ENCODE assay signal across 21 cellular contexts in genomic region chr13:30382836-30383525, GRCh38. TPM values are rescaled to one million over a fixed set of nuclear protein-coding genes. Genes with fewer than 3 reads are reported as not detected.
A peak's percentile ranks its signal among the peaks of the same experiment; 100 is the strongest.
DNase-seq lines count a peak whose midpoint lies in the region; ATAC-seq and TF ChIP-seq lines count a peak whose summit lies in the region.
"Had no signal": no experiment of that assay in that cellular context is flagged by ENCODE, and none has a peak within 500 bp of the region (broad histone marks: within the 10 kb centered on the region; RNA-seq: fewer than 3 reads in every experiment).

No MANE protein-coding gene starts in this region.

- peak in 1 of 2 donors; percentile 25 for ATAC-seq in activated T-cell treated with anti-CD3 and anti-CD28 coated beads, Interleukin-2, amount 50 U/mL, for 72 hours (replicated peaks in 1 of 2)
- ATAC-seq in activated T-cell treated with anti-CD3 and anti-CD28 coated beads, Interleukin-2, amount 50 U/mL, for 4 hours: no peak
- peak; percentile 39 for ATAC-seq in T-helper 17 cell
- ATAC-seq in HG03045 (IDR thresholded peaks at IDR 0.05; ENCODE audit: unreplicated experiment): no peak
- no peak for ATAC-seq in GM21786 (IDR thresholded peaks at IDR 0.05; ENCODE audit: unreplicated experiment)
- ATAC-seq: lower lobe of right lung, Panc1 had no signal

- no peaks in the 10 kb centered on the region for H3K27me3 Mint-ChIP-seq in activated T-cell treated with anti-CD3 and anti-CD28 coated beads, Interleukin-2, amount 50 U/mL, for 72 hours (ENCODE audit: low read depth)
- H3K27me3 Mint-ChIP-seq in activated T-cell treated with anti-CD3 and anti-CD28 coated beads, Interleukin-2, amount 50 U/mL, for 4 hours (ENCODE audit: low read depth): no peaks in the 10 kb centered on the region
- no peaks in the 10 kb centered on the region for H3K27me3 Mint-ChIP-seq in T-helper 17 cell
- peaks cover 11% of the 10 kb centered on the region for H3K27me3 Mint-ChIP-seq in nephron (ENCODE audit: low read depth)

- no peak for TF ChIP-seq CTCF in nephron (IDR thresholded peaks at IDR 0.05; ENCODE audit: unreplicated experiment in 3 of 3)
- no peak for TF ChIP-seq CTCF in RWPE1 (conservative IDR thresholded peaks at IDR 0.05; ENCODE audit: low read depth)

- H3K27ac ChIP-seq in RWPE1: no peak overlapping the region
- H3K27ac ChIP-seq: lower lobe of right lung had no signal

- no peak overlapping the region for H3K27ac Mint-ChIP-seq in activated T-cell treated with anti-CD3 and anti-CD28 coated beads, Interleukin-2, amount 50 U/mL, for 72 hours
- peak overlapping the region; percentile 45 for H3K27ac Mint-ChIP-seq in T-helper 17 cell
- peak overlapping the region in 2 of 3 experiments; percentile 18 to 25 for H3K27ac Mint-ChIP-seq in nephron
- H3K27ac Mint-ChIP-seq: nephron progenitor cell had no signal

- H3K4me3 ChIP-seq in Jurkat, Clone E6-1 (ENCODE audit: low read length): peak overlapping the region; percentile 5
- H3K4me3 ChIP-seq: lower lobe of right lung had no signal

- H3K4me3 Mint-ChIP-seq in activated T-cell treated with anti-CD3 and anti-CD28 coated beads, Interleukin-2, amount 50 U/mL, for 72 hours: peak overlapping the region; percentile 5 to 28
- no peak overlapping the region for H3K4me3 Mint-ChIP-seq in activated T-cell treated with anti-CD3 and anti-CD28 coated beads, Interleukin-2, amount 50 U/mL, for 4 hours
- H3K4me3 Mint-ChIP-seq in T-helper 17 cell (no peak overlapping the region), nephron (no peak overlapping the region)
- H3K4me3 Mint-ChIP-seq: nephron progenitor cell had no signal

- H3K9me3 Mint-ChIP-seq in activated T-cell treated with anti-CD3 and anti-CD28 coated beads, Interleukin-2, amount 50 U/mL, for 72 hours: no peaks in the 10 kb centered on the region
- H3K9me3 Mint-ChIP-seq in activated T-cell treated with anti-CD3 and anti-CD28 coated beads, Interleukin-2, amount 50 U/mL, for 4 hours: no peaks in the 10 kb centered on the region
- peaks cover 2% of the 10 kb centered on the region for H3K9me3 Mint-ChIP-seq in nephron
- H3K9me3 Mint-ChIP-seq: nephron progenitor cell had no signal

- H3K36me3 Mint-ChIP-seq in activated T-cell treated with anti-CD3 and anti-CD28 coated beads, Interleukin-2, amount 50 U/mL, for 72 hours (ENCODE audit: insufficient read depth in 2 of 2): no peaks in the 10 kb centered on the region
- H3K36me3 Mint-ChIP-seq in activated T-cell treated with anti-CD3 and anti-CD28 coated beads, Interleukin-2, amount 50 U/mL, for 4 hours (ENCODE audit: insufficient read depth): no peaks in the 10 kb centered on the region
- H3K36me3 Mint-ChIP-seq in T-helper 17 cell (ENCODE audit: low read depth): peaks cover 2% of the 10 kb centered on the region
- no peaks in the 10 kb centered on the region for H3K36me3 Mint-ChIP-seq in nephron (ENCODE audit: low read depth)

- CTCF ChIA-PET in RWPE1 (lab: Yijun Ruan, JAX): interaction anchor here (0.5 kb wide), 1 partner anchor 47 kb away, joined by 3 read pairs; no protein-coding TSS in a partner anchor

- H3K4me1 Mint-ChIP-seq in activated T-cell treated with anti-CD3 and anti-CD28 coated beads, Interleukin-2, amount 50 U/mL, for 72 hours (ENCODE audit: low read depth): peaks cover 27% of the 10 kb centered on the region
- H3K4me1 Mint-ChIP-seq in activated T-cell treated with anti-CD3 and anti-CD28 coated beads, Interleukin-2, amount 50 U/mL, for 4 hours (ENCODE audit: low read depth): peaks cover 39% of the 10 kb centered on the region
- H3K4me1 Mint-ChIP-seq in T-helper 17 cell: peaks cover 33% of the 10 kb centered on the region
- H3K4me1 Mint-ChIP-seq in nephron: no peaks in the 10 kb centered on the region

- no peak for DNase-seq in activated T-cell treated with anti-CD3 and anti-CD28 coated beads, Interleukin-2, amount 50 U/mL, for 72 hours
- no peak for DNase-seq in activated T-cell treated with anti-CD3 and anti-CD28 coated beads, Interleukin-2, amount 50 U/mL, for 4 hours
- DNase-seq in Jurkat, Clone E6-1 (ENCODE audit: low read depth, low spot score): peak; percentile 95
- DNase-seq in T-helper 17 cell (no peak), RWPE1 (ENCODE audit: low spot score) (no peak)
- DNase-seq: activated CD4-positive, alpha-beta T cell treated with anti-CD3 and anti-CD28 coated beads for 1 hour; anterior cingulate cortex; foreskin fibroblast; IMR-90; lower lobe of right lung; NCI-H1105; NCI-H446 treated with DMSO at 0.1 percent for 48 hours; nephron progenitor cell; substantia nigra; SW 1271 had no signal

- no peaks in the 10 kb centered on the region for H3K9me3 ChIP-seq in T-helper 17 cell (ENCODE audit: control insufficient read depth, low read length, poor library complexity, severe bottlenecking)
- H3K9me3 ChIP-seq: lower lobe of right lung had no signal

- POLR2A ChIA-PET in RWPE1 (lab: Yijun Ruan, JAX; ENCODE audit: low non-redundant PET): no interaction called here

RNA-seq across cellular contexts. Expression of gene UBE2L5, which starts 39.3 kb away (rescaled TPM):
- not detected for total RNA-seq in activated T-cell treated with anti-CD3 and anti-CD28 coated beads, Interleukin-2, amount 50 U/mL, for 72 hours
- not detected for total RNA-seq in activated T-cell treated with anti-CD3 and anti-CD28 coated beads, Interleukin-2, amount 50 U/mL, for 4 hours
- polyA plus RNA-seq in Jurkat, Clone E6-1 (2012; ENCODE audit: insufficient read depth, insufficient read length): 4.1 TPM
- total RNA-seq in T-helper 17 cell: not detected
- total RNA-seq: chondrocyte, lower lobe of right lung, pulmonary artery endothelial cell had no signal
- polyA plus RNA-seq: IMR-90 had no signal

Comparison
In these comparisons a context has a peak if more than half of its experiments do, and no peak if none do; other contexts are left out.
1. H3K4me3 Mint-ChIP-seq: peak in activated T-cell treated with anti-CD3 and anti-CD28 coated beads, Interleukin-2, amount 50 U/mL, for 72 hours (2 of 2); none in activated T-cell treated with anti-CD3 and anti-CD28 coated beads, Interleukin-2, amount 50 U/mL, for 4 hours (single experiment), T-helper 17 cell (single experiment) and nephron (0 of 3).